In the genomic region with DNA sequence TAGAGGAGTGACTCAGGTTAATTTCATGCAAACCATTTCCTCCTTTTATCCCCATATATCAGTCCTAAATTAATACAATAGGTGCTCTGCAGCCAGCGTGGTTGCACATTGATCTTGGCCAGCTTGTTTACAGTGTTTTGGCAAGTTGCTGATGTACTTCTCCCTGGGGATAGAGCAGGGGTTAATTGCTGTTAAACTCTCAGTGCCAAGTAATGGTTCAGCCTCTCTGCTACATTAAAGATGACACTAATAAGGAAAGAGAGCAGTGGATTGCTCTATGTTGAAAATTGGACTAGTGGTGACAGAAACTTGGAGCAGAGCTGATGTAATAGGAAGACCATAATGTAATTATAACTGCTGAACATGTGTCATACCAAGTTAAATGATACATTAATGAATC, we compare ENCODE assay signal across 14 cellular contexts.
"Had no signal": no experiment of that assay in that cellular context is flagged by ENCODE, and none has a peak within 500 bp of the region (broad histone marks: within the 10 kb centered on the region; RNA-seq: fewer than 3 reads in every experiment).

No MANE protein-coding gene starts in this region.

- H3K36me3 ChIP-seq: breast epithelium, neural progenitor cell, ovary, WERI-Rb-1 had no signal

- H3K27me3 ChIP-seq: breast epithelium, neural progenitor cell, ovary had no signal

- H3K9me3 ChIP-seq: breast epithelium, ovary had no signal

- ATAC-seq: activated CD8-positive, alpha-beta T cell treated with anti-CD3 and anti-CD28 coated beads for 36 hours had no signal

- H3K4me1 ChIP-seq: breast epithelium, neural progenitor cell had no signal

- H3K27ac ChIP-seq: breast epithelium, neural progenitor cell, ovary, WERI-Rb-1 had no signal

- DNase-seq: activated CD4-positive, alpha-beta T cell treated with anti-CD3 and anti-CD28 coated beads for 4 hours; activated CD8-positive, alpha-beta memory T cell treated with anti-CD3 and anti-CD28 coated beads, Interleukin-2, amount 50 U/mL, for 48 hours; activated CD8-positive, alpha-beta T cell treated with anti-CD3 and anti-CD28 coated beads for 36 hours; activated naive CD8-positive, alpha-beta T cell treated with anti-CD3 and anti-CD28 coated beads, Interleukin-2, amount 10 ng/mL, durations not matched to agents 7 days and 5 days; aorta; endodermal cell; erythroblast; hippocampal formation; ovary; stimulated activated CD4-positive, alpha-beta T cell treated with anti-CD3 and anti-CD28 coated beads, Interleukin-2, amount 100 ng/mL, for 48 hours; stimulated activated naive CD4-positive, alpha-beta T cell treated with Interleukin-2 at 50 U/mL for 16 hours; WERI-Rb-1 had no signal

- H3K4me3 ChIP-seq: breast epithelium, neural progenitor cell, ovary had no signal
